Comparison of ENCODE assay signal across 1 cellular context in the genomic region with DNA sequence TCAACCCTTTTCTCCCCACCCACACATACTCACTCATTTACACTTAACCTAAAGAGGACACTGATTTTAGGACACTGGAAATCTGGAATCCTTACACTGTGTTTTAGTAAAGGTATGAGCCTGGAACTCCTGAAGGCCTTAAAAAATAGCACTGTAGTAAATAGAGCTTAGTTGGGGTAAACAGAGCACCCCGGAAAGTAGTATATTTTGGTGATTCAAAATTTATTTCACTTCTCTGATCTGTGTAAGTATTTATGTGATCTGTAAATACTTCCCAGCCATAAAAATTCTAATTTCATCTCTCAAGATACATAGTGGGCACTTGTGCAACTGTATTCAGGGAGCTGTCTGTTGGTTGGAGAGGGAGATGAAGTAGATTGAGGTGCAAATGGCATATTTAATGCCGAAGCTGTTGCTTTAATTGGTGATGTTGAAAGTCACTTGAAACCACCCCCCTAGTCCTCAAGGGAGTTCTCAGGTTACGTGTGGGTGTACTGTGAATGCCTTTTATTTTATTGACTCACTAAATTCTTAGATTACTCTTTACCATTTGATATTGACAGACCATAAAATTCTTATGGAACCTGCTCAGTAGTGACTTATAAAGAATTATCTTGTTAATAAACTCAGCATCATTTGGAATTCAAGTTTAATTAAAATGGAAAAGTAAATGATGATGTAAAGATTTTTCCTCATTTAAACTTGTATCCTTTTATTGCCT.
TF ChIP-seq lines count a peak whose summit lies in the region.

No MANE protein-coding gene starts in this region.

TF ChIP-seq in HepG2, 621 proteins besides CTCF, POLR2A, EP300 and RAD21:
- TF ChIP-seq, protein P1, sequence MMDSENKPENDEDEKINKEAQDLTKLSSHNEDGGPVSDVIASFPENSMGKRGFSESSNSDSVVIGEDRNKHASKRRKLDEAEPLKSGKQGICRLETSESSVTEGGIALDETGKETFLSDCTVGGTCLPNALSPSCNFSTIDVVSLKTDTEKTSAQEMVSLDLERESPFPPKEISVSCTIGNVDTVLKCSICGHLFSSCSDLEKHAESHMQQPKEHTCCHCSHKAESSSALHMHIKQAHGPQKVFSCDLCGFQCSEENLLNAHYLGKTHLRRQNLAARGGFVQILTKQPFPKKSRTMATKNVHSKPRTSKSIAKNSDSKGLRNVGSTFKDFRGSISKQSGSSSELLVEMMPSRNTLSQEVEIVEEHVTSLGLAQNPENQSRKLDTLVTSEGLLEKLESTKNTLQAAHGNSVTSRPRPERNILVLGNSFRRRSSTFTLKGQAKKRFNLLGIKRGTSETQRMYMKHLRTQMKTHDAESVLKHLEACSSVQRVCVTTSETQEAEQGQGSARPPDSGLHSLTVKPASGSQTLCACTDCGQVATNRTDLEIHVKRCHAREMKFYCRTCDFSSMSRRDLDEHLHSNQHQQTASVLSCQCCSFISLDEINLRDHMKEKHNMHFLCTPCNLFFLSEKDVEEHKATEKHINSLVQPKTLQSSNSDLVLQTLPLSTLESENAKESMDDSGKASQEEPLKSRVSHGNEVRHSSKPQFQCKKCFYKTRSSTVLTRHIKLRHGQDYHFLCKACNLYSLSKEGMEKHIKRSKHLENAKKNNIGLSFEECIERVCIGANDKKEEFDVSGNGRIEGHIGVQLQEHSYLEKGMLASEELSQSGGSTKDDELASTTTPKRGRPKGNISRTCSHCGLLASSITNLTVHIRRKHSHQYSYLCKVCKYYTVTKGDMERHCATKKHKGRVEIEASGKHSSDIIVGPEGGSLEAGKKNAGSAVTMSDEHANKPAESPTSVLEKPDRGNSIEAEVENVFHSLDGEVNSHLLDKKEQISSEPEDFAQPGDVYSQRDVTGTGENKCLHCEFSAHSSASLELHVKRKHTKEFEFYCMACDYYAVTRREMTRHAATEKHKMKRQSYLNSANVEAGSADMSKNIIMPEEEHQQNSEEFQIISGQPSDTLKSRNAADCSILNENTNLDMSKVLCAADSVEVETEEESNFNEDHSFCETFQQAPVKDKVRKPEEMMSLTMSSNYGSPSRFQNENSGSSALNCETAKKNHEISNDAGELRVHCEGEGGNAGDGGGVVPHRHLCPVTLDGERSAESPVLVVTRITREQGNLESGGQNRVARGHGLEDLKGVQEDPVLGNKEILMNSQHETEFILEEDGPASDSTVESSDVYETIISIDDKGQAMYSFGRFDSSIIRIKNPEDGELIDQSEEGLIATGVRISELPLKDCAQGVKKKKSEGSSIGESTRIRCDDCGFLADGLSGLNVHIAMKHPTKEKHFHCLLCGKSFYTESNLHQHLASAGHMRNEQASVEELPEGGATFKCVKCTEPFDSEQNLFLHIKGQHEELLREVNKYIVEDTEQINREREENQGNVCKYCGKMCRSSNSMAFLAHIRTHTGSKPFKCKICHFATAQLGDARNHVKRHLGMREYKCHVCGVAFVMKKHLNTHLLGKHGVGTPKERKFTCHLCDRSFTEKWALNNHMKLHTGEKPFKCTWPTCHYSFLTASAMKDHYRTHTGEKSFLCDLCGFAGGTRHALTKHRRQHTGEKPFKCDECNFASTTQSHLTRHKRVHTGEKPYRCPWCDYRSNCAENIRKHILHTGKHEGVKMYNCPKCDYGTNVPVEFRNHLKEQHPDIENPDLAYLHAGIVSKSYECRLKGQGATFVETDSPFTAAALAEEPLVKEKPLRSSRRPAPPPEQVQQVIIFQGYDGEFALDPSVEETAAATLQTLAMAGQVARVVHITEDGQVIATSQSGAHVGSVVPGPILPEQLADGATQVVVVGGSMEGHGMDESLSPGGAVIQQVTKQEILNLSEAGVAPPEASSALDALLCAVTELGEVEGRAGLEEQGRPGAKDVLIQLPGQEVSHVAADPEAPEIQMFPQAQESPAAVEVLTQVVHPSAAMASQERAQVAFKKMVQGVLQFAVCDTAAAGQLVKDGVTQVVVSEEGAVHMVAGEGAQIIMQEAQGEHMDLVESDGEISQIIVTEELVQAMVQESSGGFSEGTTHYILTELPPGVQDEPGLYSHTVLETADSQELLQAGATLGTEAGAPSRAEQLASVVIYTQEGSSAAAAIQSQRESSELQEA (CRISPR knock-in tag; IDR thresholded peaks at IDR 0.05; ENCODE audit: not compliant biosample characterization) = no peak
- TF ChIP-seq ZNF230 (CRISPR knock-in tag; IDR thresholded peaks at IDR 0.05) (no peak), SNAPC2 (CRISPR knock-in tag; IDR thresholded peaks at IDR 0.05) (no peak), PAF1 (CRISPR knock-in tag; IDR thresholded peaks at IDR 0.05) (no peak), ZNF138 (CRISPR knock-in tag; IDR thresholded peaks at IDR 0.05; ENCODE audit: low read depth) (no peak), REPIN1 (CRISPR knock-in tag; IDR thresholded peaks at IDR 0.05; ENCODE audit: borderline replicate concordance, low read depth) (no peak), ZNF264 (CRISPR knock-in tag; IDR thresholded peaks at IDR 0.05) (no peak), CBFB (CRISPR knock-in tag; IDR thresholded peaks at IDR 0.05) (no peak), ZNF256 (CRISPR knock-in tag; conservative IDR thresholded peaks at IDR 0.05) (no peak), TOE1 (CRISPR knock-in tag; IDR thresholded peaks at IDR 0.05) (no peak), ZNF101 (CRISPR knock-in tag; IDR thresholded peaks at IDR 0.05; ENCODE audit: borderline replicate concordance, low read depth) (no peak), MTF1 (CRISPR knock-in tag; IDR thresholded peaks at IDR 0.05) (no peak), ZNF232 (CRISPR knock-in tag; IDR thresholded peaks at IDR 0.05; ENCODE audit: borderline replicate concordance) (no peak), GTF3A (CRISPR knock-in tag; conservative IDR thresholded peaks at IDR 0.05) (no peak), SNRNP70 (IDR thresholded peaks at IDR 0.05; ENCODE audit: low read depth, low read length) (no peak), CCAR2 (optimal IDR thresholded peaks at IDR 0.05; ENCODE audit: low read depth, low read length) (no peak)
- TF ChIP-seq, protein P2, sequence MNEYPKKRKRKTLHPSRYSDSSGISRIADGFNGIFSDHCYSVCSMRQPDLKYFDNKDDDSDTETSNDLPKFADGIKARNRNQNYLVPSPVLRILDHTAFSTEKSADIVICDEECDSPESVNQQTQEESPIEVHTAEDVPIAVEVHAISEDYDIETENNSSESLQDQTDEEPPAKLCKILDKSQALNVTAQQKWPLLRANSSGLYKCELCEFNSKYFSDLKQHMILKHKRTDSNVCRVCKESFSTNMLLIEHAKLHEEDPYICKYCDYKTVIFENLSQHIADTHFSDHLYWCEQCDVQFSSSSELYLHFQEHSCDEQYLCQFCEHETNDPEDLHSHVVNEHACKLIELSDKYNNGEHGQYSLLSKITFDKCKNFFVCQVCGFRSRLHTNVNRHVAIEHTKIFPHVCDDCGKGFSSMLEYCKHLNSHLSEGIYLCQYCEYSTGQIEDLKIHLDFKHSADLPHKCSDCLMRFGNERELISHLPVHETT (CRISPR knock-in tag; conservative IDR thresholded peaks at IDR 0.05) = no peak
